Comparison of ENCODE assay signal across 27 cellular contexts in the genomic region with DNA sequence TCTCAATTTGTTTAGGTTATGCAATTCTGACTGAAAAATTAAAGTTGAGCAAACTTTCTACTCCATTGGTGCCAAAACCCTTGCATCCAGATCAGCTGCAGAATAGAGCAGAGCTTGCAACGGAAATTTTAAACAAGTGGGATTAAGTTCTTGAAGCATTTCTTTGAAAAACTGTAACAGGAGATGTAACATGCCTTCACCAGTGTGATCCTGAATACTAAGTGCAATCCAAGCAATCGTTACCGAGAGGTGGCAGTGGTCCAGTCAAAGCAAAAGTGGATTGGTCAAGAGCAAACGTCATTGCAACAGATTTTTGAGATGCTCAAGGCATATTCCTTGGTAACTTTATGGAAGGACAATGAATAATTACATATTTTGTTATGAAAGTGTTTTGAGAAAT.
"Had no signal": no experiment of that assay in that cellular context is flagged by ENCODE, and none has a peak within 500 bp of the region (broad histone marks: within the 10 kb centered on the region; RNA-seq: fewer than 3 reads in every experiment).

No MANE protein-coding gene starts in this region.

- FAIRE-seq: endometrium had no signal

- H3K4me2 ChIP-seq: smooth muscle cell had no signal

- H3K9me3 ChIP-seq: colonic mucosa, esophagus squamous epithelium, gastroesophageal sphincter, lower lobe of right lung, mucosa of descending colon, prostate gland, right atrium auricular region, stomach, testis, tibial artery had no signal

- H3K27me3 ChIP-seq: colonic mucosa, esophagus squamous epithelium, gastroesophageal sphincter, heart right ventricle, right atrium auricular region, stomach, testis, tibial artery had no signal

- DNase-seq: colonic mucosa; effector memory CD8-positive, alpha-beta T cell; erythroblast; esophagus squamous epithelium; foreskin fibroblast; glutamatergic neuron; heart right ventricle; hippocampal formation; islet precursor cell; kidney glomerular epithelial cell; left colon; left ventricle myocardium superior; lower lobe of right lung; mucosa of descending colon; naive thymus-derived CD4-positive, alpha-beta T cell; nucleus accumbens; stimulated activated CD4-positive, alpha-beta T cell treated with anti-CD3 and anti-CD28 coated beads, Interleukin-2, amount 100 ng/mL, for 24 hours; stimulated activated CD4-positive, alpha-beta T cell treated with anti-CD3 and anti-CD28 coated beads, Interleukin-4, amount 100 ng/mL, for 24 hours; stimulated activated naive CD4-positive, alpha-beta T cell treated with Interleukin-2 at 50 U/mL for 16 hours; stomach; testis; tibial artery had no signal

- H3K36me3 ChIP-seq: colonic mucosa, esophagus squamous epithelium, gastroesophageal sphincter, heart right ventricle, lower lobe of right lung, prostate gland, right atrium auricular region, stomach, tibial artery had no signal

- H3K27ac ChIP-seq: colonic mucosa, esophagus squamous epithelium, gastroesophageal sphincter, heart right ventricle, lower lobe of right lung, prostate gland, right atrium auricular region, stomach, testis, tibial artery had no signal

- H3K4me3 ChIP-seq: colonic mucosa, esophagus squamous epithelium, gastroesophageal sphincter, heart right ventricle, lower lobe of right lung, mucosa of descending colon, prostate gland, right atrium auricular region, smooth muscle cell, stomach, testis, tibial artery had no signal

- H3K4me1 ChIP-seq: colonic mucosa, esophagus squamous epithelium, gastroesophageal sphincter, heart right ventricle, lower lobe of right lung, prostate gland, right atrium auricular region, stomach, testis, tibial artery had no signal
